In the genomic region with DNA sequence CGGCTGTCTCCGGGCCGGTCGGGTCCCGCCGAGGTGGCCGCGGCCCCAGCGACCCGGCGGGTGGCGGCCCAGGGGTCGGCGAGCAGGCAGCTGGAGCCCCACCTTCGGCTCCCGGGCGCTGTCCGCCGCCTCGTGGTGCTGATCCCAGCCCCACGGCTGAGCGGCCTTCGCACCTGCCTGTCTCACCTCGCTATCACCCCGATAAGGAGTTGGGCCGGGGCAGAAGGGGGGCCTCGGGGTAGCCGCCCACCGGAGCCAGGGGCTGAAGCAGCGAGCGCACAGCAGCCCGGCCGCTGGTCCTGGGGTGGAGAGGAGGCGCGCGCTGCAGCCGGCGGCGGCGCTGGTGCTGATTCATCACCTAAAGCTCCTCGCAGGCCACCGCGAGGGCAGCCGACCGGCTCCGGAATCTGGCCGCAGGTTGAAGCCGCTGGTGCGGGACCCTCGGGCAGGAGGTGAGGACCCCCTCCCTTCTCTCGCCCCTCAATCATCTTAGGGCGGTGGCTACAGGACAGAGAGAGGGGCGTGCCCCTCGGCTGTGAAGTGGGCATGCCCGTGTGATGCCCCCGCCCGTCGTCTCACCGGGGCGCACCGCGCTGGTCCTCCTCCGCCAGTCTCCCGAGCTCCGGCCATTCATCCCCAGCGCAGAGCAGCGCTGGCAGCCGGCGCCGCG, we compare ENCODE assay signal across 8 cellular contexts. TPM values are rescaled to one million over a fixed set of nuclear protein-coding genes. Genes with fewer than 3 reads are reported as not detected.
A peak's percentile ranks its signal among the peaks of the same experiment; 100 is the strongest.
DNase-seq lines count a peak whose midpoint lies in the region; ATAC-seq, FAIRE-seq and TF ChIP-seq lines count a peak whose summit lies in the region.

No MANE protein-coding gene starts in this region.

- no peak overlapping the region for H2BK120ac ChIP-seq in trophoblast cell (ENCODE audit: insufficient read depth, low read length, poor library complexity)

- no peaks in the 10 kb centered on the region for H3K36me3 Mint-ChIP-seq in glutamatergic neuron (ENCODE audit: unreplicated experiment)

- H3K36me3 ChIP-seq in trophoblast cell (ENCODE audit: control insufficient read depth in 1 of 2, insufficient read depth in 2 of 2, low read length in 2 of 2): no peaks in the 10 kb centered on the region

- no peak overlapping the region for H3K18ac ChIP-seq in trophoblast cell (ENCODE audit: low read length)

- no peak overlapping the region for H3K9ac ChIP-seq in trophoblast cell (ENCODE audit: low read length)

- no peaks in the 10 kb centered on the region for H3K79me1 ChIP-seq in trophoblast cell (ENCODE audit: low read length)

- peak; percentile 52 for DNase-seq in D721Med (ENCODE audit: insufficient read length, low spot score)
- DNase-seq in HuH-7.5 (ENCODE audit: low spot score): peak; percentile 84
- peak; percentile 74 for DNase-seq in activated CD8-positive, alpha-beta memory T cell treated with anti-CD3 and anti-CD28 coated beads, Interleukin-2, amount 50 U/mL, for 48 hours
- DNase-seq in glutamatergic neuron: peak; percentile 74
- peak; percentile 58 to 68 for DNase-seq in trophoblast cell
- no peak for DNase-seq in sciatic nerve (ENCODE audit: low spot score)
- no peak for DNase-seq in inferior parietal cortex (ENCODE audit: extremely low spot score)

- H3K4me1 ChIP-seq in trophoblast cell (ENCODE audit: control insufficient read depth in 1 of 2, insufficient read depth in 2 of 2, low read length in 2 of 2): peaks cover 13 to 22% of the 10 kb centered on the region in 2 experiments

- peaks cover 40% of the 10 kb centered on the region for H3K27me3 ChIP-seq in trophoblast cell (ENCODE audit: insufficient read depth, low read length)

- no peak overlapping the region for H2AK5ac ChIP-seq in trophoblast cell (ENCODE audit: low read length)

- WGBS in trophoblast cell (ENCODE audit: extremely low coverage, insufficient coverage, insufficient read length): no CpG with 5 or more reads among the region's 71 CpGs

- H3K27me3 Mint-ChIP-seq in glutamatergic neuron (ENCODE audit: unreplicated experiment): peaks cover 13% of the 10 kb centered on the region

- H2AFZ ChIP-seq in trophoblast cell (ENCODE audit: insufficient read depth, low read length, poor library complexity): no peak overlapping the region

- H3K9me3 ChIP-seq in trophoblast cell (ENCODE audit: insufficient read depth, low read depth, low read length): peaks cover 9% of the 10 kb centered on the region

- no peak overlapping the region for H3K23ac ChIP-seq in trophoblast cell (ENCODE audit: low read length)

- no peaks in the 10 kb centered on the region for H3K79me2 ChIP-seq in trophoblast cell (ENCODE audit: control insufficient read depth, insufficient read depth, low read length, poor library complexity)

- no peak overlapping the region for H4K91ac ChIP-seq in trophoblast cell (ENCODE audit: low read depth, low read length)

- no peak for FAIRE-seq in D721Med (lab: Jason Lieb, UNC)

- no peak overlapping the region for H2BK5ac ChIP-seq in trophoblast cell (ENCODE audit: low read depth, low read length, poor library complexity)

- H3K27ac Mint-ChIP-seq in glutamatergic neuron (ENCODE audit: unreplicated experiment): no peak overlapping the region

- no peak overlapping the region for H4K8ac ChIP-seq in trophoblast cell (ENCODE audit: low read depth, low read length)

- H3K4ac ChIP-seq in trophoblast cell (ENCODE audit: low read depth, low read length): no peak overlapping the region

- H2BK12ac ChIP-seq in trophoblast cell (ENCODE audit: low read length): no peak overlapping the region

- no peak for ATAC-seq in GM21360 (IDR thresholded peaks at IDR 0.05; ENCODE audit: unreplicated experiment)
- no peak for ATAC-seq in sciatic nerve

- TF ChIP-seq CTCF in D721Med (IDR thresholded peaks at IDR 0.05; ENCODE audit: insufficient read depth, missing control alignments) (no peak), glutamatergic neuron (IDR thresholded peaks at IDR 0.05; ENCODE audit: partially characterized antibody, unreplicated experiment) (no peak)

- no peak overlapping the region for H3K14ac ChIP-seq in trophoblast cell (ENCODE audit: low read length)

- H3K4me1 Mint-ChIP-seq in glutamatergic neuron (ENCODE audit: low read depth, unreplicated experiment): no peaks in the 10 kb centered on the region

- peak overlapping the region; percentile 77 for H3K4me3 Mint-ChIP-seq in glutamatergic neuron (ENCODE audit: unreplicated experiment)

- intact Hi-C loops in sciatic nerve (cut with DNase I): no loop called here

- peak overlapping the region; percentile 76 for H3K4me2 ChIP-seq in trophoblast cell (ENCODE audit: low read length)

- H3K4me3 ChIP-seq in trophoblast cell (ENCODE audit: low read depth, low read length): peak overlapping the region; percentile 60

- no peak overlapping the region for H4K12ac ChIP-seq in trophoblast cell (ENCODE audit: low read depth, low read length)

- no peak overlapping the region for H3K27ac ChIP-seq in trophoblast cell (ENCODE audit: low read depth, low read length)

- peaks cover 4% of the 10 kb centered on the region for H3K9me3 Mint-ChIP-seq in glutamatergic neuron (ENCODE audit: unreplicated experiment)

RNA-seq across cellular contexts. Expression of a gene that starts 0.6 kb away (rescaled TPM):
- total RNA-seq in glutamatergic neuron (ENCODE audit: unreplicated experiment) (3.9 TPM), sciatic nerve (0.04 TPM)
- 0.08 and 0.10 TPM in 2 replicates for polyA plus RNA-seq in trophoblast cell (2013)

Comparison
In these comparisons a context has a peak if more than half of its experiments do, and no peak if none do; other contexts are left out.
1. DNase-seq: peak in D721Med (single experiment), HuH-7.5 (single experiment), activated CD8-positive, alpha-beta memory T cell treated with anti-CD3 and anti-CD28 coated beads, Interleukin-2, amount 50 U/mL, for 48 hours (single experiment), glutamatergic neuron (single experiment) and trophoblast cell (2 of 2); none in sciatic nerve (single experiment) and inferior parietal cortex (single experiment).